ENCODE assay signal across 1 cellular context in genomic region chr6:111032493-111033140, GRCh38.
TF ChIP-seq lines count a peak whose summit lies in the region.

No MANE protein-coding gene starts in this region.

TF ChIP-seq in GM23338, 12 proteins besides CTCF, POLR2A, EP300 and RAD21 (continued from another document):
- TF ChIP-seq ZNF462 (CRISPR knock-in tag; IDR thresholded peaks at IDR 0.05) (no peak), NANOG (IDR thresholded peaks at IDR 0.05; ENCODE audit: borderline replicate concordance) (no peak), REST (IDR thresholded peaks at IDR 0.05; ENCODE audit: unreplicated experiment) (no peak), ZNF114 (CRISPR knock-in tag; IDR thresholded peaks at IDR 0.05) (no peak), CREB1 (CRISPR knock-in tag; IDR thresholded peaks at IDR 0.05; ENCODE audit: low read depth) (no peak), EZH2phosphoT487 (IDR thresholded peaks at IDR 0.05; ENCODE audit: unreplicated experiment) (no peak), ZNF331 (CRISPR knock-in tag; IDR thresholded peaks at IDR 0.05; ENCODE audit: low read depth) (no peak), STAT1 (IDR thresholded peaks at IDR 0.05; ENCODE audit: unreplicated experiment) (no peak), JUNB (IDR thresholded peaks at IDR 0.05; ENCODE audit: unreplicated experiment) (no peak)
